25 cellular contexts compared by ENCODE assay signal in the genomic region with DNA sequence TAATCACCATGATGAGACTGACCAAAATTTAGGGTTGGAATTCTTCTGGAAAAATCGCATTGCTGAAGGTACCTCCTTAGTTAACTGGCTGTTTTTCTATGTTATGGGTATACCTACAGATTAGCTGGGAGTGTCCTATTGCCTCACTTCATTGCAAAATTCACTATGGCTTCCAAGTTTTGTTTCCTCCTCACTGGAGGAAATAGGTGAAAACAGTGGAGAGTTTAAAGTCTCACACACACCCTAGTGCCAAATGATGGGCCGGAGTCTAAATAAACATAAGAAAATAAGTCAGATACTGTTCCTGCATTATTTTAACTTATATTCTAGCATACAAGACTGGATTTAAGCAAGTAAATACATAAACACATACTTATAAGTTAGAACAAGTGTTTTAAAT.
"Had no signal": no experiment of that assay in that cellular context is flagged by ENCODE, and none has a peak within 500 bp of the region (broad histone marks: within the 10 kb centered on the region; RNA-seq: fewer than 3 reads in every experiment).

No MANE protein-coding gene starts in this region.

- H3K36me3 Mint-ChIP-seq: type B pancreatic cell had no signal

- DNase-seq: cortex of kidney; foreskin keratinocyte; heart left ventricle; kidney; left ventricle myocardium inferior; lower lobe of right lung; naive B cell; sigmoid colon; spleen; stimulated activated CD4-positive, alpha-beta T cell treated with anti-CD3 and anti-CD28 coated beads, Interleukin-4, amount 100 ng/mL, for 4 hours; stimulated activated naive CD8-positive, alpha-beta T cell treated with anti-CD3 and anti-CD28 coated beads, Interleukin-15, Interleukin-2, amounts not matched to agents 100 U/mL and 50 U/mL, for 24 hours; substantia nigra; testis; tibial artery had no signal

- FAIRE-seq: kidney had no signal

- H3K9me3 ChIP-seq: esophagus muscularis mucosa, neutrophil, prostate gland, testis had no signal

- H3K4me3 ChIP-seq: esophagus muscularis mucosa, gastroesophageal sphincter, heart left ventricle, hepatocyte, left ventricle myocardium inferior, lower lobe of right lung, prostate gland, right atrium auricular region, sigmoid colon, spleen, testis, tibial artery had no signal

- H3K4me1 Mint-ChIP-seq: neural crest cell had no signal

- H3K4me1 ChIP-seq: foreskin keratinocyte, lower lobe of right lung, parathyroid adenoma, prostate gland, right atrium auricular region, sigmoid colon, testis, tibial artery had no signal

- H3K4me3 Mint-ChIP-seq: naive B cell; natural killer cell treated with Interleukin-12 subunit alpha and Interleukin-12 subunit beta and Interleukin-15 and Interleukin-18, amount 100 ng/mL, for 72 hours; neural crest cell; stimulated activated memory B cell treated with anti-CD40 and anti-IgM and Interleukin-4, amounts not matched to agents 10 μg/mL and 1 μg/mL and 100 μg/mL, for 72 hours; type B pancreatic cell had no signal

- H3K36me3 ChIP-seq: esophagus muscularis mucosa, gastroesophageal sphincter, heart left ventricle, left ventricle myocardium inferior, lower lobe of right lung, neutrophil, prostate gland, right atrium auricular region, sigmoid colon, spleen, tibial artery had no signal

- H3K27ac Mint-ChIP-seq: natural killer cell treated with Interleukin-12 subunit alpha and Interleukin-12 subunit beta and Interleukin-15 and Interleukin-18, amount 100 ng/mL, for 72 hours; stimulated activated memory B cell treated with anti-CD40 and anti-IgM and Interleukin-4, amounts not matched to agents 10 μg/mL and 1 μg/mL and 100 μg/mL, for 72 hours; type B pancreatic cell had no signal

- ATAC-seq: foreskin keratinocyte; gastroesophageal sphincter; heart left ventricle; lower lobe of right lung; natural killer cell treated with Interleukin-12 subunit alpha and Interleukin-12 subunit beta and Interleukin-15 and Interleukin-18, amount 100 ng/mL, for 72 hours; stimulated activated memory B cell treated with anti-CD40 and anti-IgM and Interleukin-4, amounts not matched to agents 10 μg/mL and 1 μg/mL and 100 μg/mL, for 72 hours; stimulated activated naive CD8-positive, alpha-beta T cell treated with anti-CD3 and anti-CD28 coated beads, Interleukin-15, Interleukin-2, amounts not matched to agents 100 U/mL and 50 U/mL, for 24 hours had no signal

- H3K27me3 Mint-ChIP-seq: naive B cell; stimulated activated memory B cell treated with anti-CD40 and anti-IgM and Interleukin-4, amounts not matched to agents 10 μg/mL and 1 μg/mL and 100 μg/mL, for 72 hours; type B pancreatic cell had no signal
